ENCODE assay signal across 9 cellular contexts in the genomic region with DNA sequence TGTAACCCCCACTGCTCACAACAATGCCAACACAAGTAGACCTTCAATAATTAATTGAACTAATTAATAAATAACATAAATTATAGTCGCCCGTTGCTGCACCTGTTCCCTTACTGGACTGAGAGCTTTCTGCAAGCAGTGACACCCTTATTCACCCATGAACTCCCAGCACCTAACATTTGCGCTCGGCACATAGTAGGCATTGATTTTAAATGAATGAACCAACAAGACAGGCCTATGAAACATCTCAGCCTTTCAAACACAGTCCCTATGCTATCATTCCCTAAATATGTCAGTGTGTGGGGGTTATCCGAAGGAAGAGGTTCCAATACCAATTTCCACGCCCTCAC. TPM values are rescaled to one million over a fixed set of nuclear protein-coding genes. Genes with fewer than 3 reads are reported as not detected.
A peak's percentile ranks its signal among the peaks of the same experiment; 100 is the strongest.
DNase-seq lines count a peak whose midpoint lies in the region; ATAC-seq and TF ChIP-seq lines count a peak whose summit lies in the region.
"Had no signal": no experiment of that assay in that cellular context is flagged by ENCODE, and none has a peak within 500 bp of the region (broad histone marks: within the 10 kb centered on the region; RNA-seq: fewer than 3 reads in every experiment).

No MANE protein-coding gene starts in this region.

- H3K27ac Mint-ChIP-seq in CD14-positive monocyte: peak overlapping the region; percentile 88 to 96 (median 93)
- H3K27ac Mint-ChIP-seq in endothelial cell (ENCODE audit: unreplicated experiment): peak overlapping the region; percentile 91

- H3K4me3 Mint-ChIP-seq in CD14-positive monocyte (peak overlapping the region; percentile 96 to 97), endothelial cell (ENCODE audit: unreplicated experiment) (peak overlapping the region; percentile 99)

- CTCF ChIA-PET in HEK293T (lab: Yijun Ruan, JAX): interaction anchor here (0.6 kb wide), 1 partner anchor 161 kb away, joined by 5 read pairs; no protein-coding TSS in a partner anchor

- DNase-seq in CD14-positive monocyte (ENCODE audit: low spot score) (no peak), NT2/D1 (ENCODE audit: low read depth, low spot score) (no peak), endothelial cell (ENCODE audit: low spot score) (no peak), posterior cingulate gyrus (no peak), NCI-H345 treated with DMSO at 0.1 percent for 48 hours (lab: John Stamatoyannopoulos, UW; ENCODE audit: unreplicated experiment) (no peak), HEK293T (ENCODE audit: extremely low spot score) (no peak)
- DNase-seq: NCI-H2171 had no signal

- H3K27me3 Mint-ChIP-seq in CD14-positive monocyte (ENCODE audit: low read depth in 3 of 3) (peaks cover 0 to 4% (median 0%) of the 10 kb centered on the region in 3 donors), endothelial cell (ENCODE audit: unreplicated experiment) (peaks cover 8% of the 10 kb centered on the region)

- H3K4me1 Mint-ChIP-seq in CD14-positive monocyte (peaks cover 67% of the 10 kb centered on the region), endothelial cell (ENCODE audit: unreplicated experiment) (peaks cover 19% of the 10 kb centered on the region)

- H3K4me1 ChIP-seq in NT2/D1 (ENCODE audit: insufficient read depth, insufficient read length) (peaks cover 6% of the 10 kb centered on the region), neutrophil (ENCODE audit: control insufficient read depth in 1 of 2, insufficient read depth in 1 of 2, low read depth in 1 of 2, low read length in 1 of 2) (peaks cover 30 to 35% of the 10 kb centered on the region in 2 experiments)

- no peaks in the 10 kb centered on the region for H3K36me3 Mint-ChIP-seq in CD14-positive monocyte
- peaks cover 8% of the 10 kb centered on the region for H3K36me3 Mint-ChIP-seq in endothelial cell (ENCODE audit: low read depth, unreplicated experiment)

- H3K27ac ChIP-seq in neutrophil: peak overlapping the region; percentile 92

- no peak for TF ChIP-seq CTCF in CD14-positive monocyte (IDR thresholded peaks at IDR 0.05)
- no peak for TF ChIP-seq CTCF in endothelial cell (IDR thresholded peaks at IDR 0.05; ENCODE audit: unreplicated experiment)
- TF ChIP-seq CTCF in neutrophil (IDR thresholded peaks at IDR 0.05): no peak

- H3K36me3 ChIP-seq in NT2/D1 (ENCODE audit: insufficient read depth, insufficient read length, low read length) (peaks cover 10% of the 10 kb centered on the region), neutrophil (peaks cover 3% of the 10 kb centered on the region)

- peaks cover 2% of the 10 kb centered on the region for H3K27me3 ChIP-seq in NT2/D1 (ENCODE audit: insufficient read depth, insufficient read length)
- H3K27me3 ChIP-seq in neutrophil: no peaks in the 10 kb centered on the region

- POLR2A ChIA-PET in HEK293T (lab: Yijun Ruan, JAX): interaction anchor here (2.5 kb wide), 1 partner anchor 15 kb away, joined by 7 read pairs; no protein-coding TSS in a partner anchor

- no peak for ATAC-seq in HG02938 (IDR thresholded peaks at IDR 0.05; ENCODE audit: unreplicated experiment)

- intact Hi-C loops in CD14-positive monocyte (cut with micrococcal nuclease): loop anchor here (2.0 to 10.0 kb wide), 6 partner anchors 42 to 172 kb away; partner anchors contain the start of genes EMSY (in 1 of the 2) and WNT11 (in 1 of the 2)
- intact Hi-C loops in posterior cingulate gyrus (cut with DNase I): loop anchor here (5.0 kb wide), 1 partner anchor 142 kb away; no protein-coding TSS in a partner anchor

- H3K9me3 ChIP-seq in NT2/D1 (ENCODE audit: insufficient read depth, low read length): peaks cover 4% of the 10 kb centered on the region; the same call in 1 of the 2 replicates
- H3K9me3 ChIP-seq in neutrophil: no peaks in the 10 kb centered on the region

- H3K9me3 Mint-ChIP-seq in CD14-positive monocyte (no peaks in the 10 kb centered on the region), endothelial cell (ENCODE audit: unreplicated experiment) (no peaks in the 10 kb centered on the region)

- H3K9ac ChIP-seq in NT2/D1 (ENCODE audit: insufficient read length, low read depth): peak overlapping the region; percentile 82

- peak overlapping the region; percentile 80 for H3K4me3 ChIP-seq in NT2/D1 (ENCODE audit: insufficient read length, low read depth)
- peak overlapping the region; percentile 77 to 91 for H3K4me3 ChIP-seq in neutrophil (ENCODE audit: low read depth in 1 of 2, low read length in 1 of 2)

TF ChIP-seq in HEK293T, 16 proteins besides CTCF, POLR2A, EP300 and RAD21:
- TF ChIP-seq FOXM1 (IDR thresholded peaks at IDR 0.05; ENCODE audit: borderline replicate concordance): no peak
- no peak for TF ChIP-seq ELF4 (IDR thresholded peaks at IDR 0.05)
- TF ChIP-seq FOXK2 (IDR thresholded peaks at IDR 0.05): no peak
- no peak for TF ChIP-seq BHLHE40 (IDR thresholded peaks at IDR 0.05; ENCODE audit: borderline replicate concordance)
- no peak for TF ChIP-seq NFRKB (IDR thresholded peaks at IDR 0.05)

RNA-seq across cellular contexts. Expression of gene THAP12, which starts 1.1 kb away (rescaled TPM):
- polyA plus RNA-seq in CD14-positive monocyte: 10 to 100 TPM; 20.0 to 22.5 TPM
- total RNA-seq in endothelial cell (ENCODE audit: unreplicated experiment): 42.7 TPM

RNA-seq across cellular contexts. Expression of gene GVQW3, which starts 1.3 kb away (rescaled TPM):
- polyA plus RNA-seq in CD14-positive monocyte: under 1 TPM in 1 of 2 donors, not detected in 1; 0.15 TPM
- 6.1 TPM for total RNA-seq in endothelial cell (ENCODE audit: unreplicated experiment)
